10 cellular contexts compared by ENCODE assay signal in the genomic region with DNA sequence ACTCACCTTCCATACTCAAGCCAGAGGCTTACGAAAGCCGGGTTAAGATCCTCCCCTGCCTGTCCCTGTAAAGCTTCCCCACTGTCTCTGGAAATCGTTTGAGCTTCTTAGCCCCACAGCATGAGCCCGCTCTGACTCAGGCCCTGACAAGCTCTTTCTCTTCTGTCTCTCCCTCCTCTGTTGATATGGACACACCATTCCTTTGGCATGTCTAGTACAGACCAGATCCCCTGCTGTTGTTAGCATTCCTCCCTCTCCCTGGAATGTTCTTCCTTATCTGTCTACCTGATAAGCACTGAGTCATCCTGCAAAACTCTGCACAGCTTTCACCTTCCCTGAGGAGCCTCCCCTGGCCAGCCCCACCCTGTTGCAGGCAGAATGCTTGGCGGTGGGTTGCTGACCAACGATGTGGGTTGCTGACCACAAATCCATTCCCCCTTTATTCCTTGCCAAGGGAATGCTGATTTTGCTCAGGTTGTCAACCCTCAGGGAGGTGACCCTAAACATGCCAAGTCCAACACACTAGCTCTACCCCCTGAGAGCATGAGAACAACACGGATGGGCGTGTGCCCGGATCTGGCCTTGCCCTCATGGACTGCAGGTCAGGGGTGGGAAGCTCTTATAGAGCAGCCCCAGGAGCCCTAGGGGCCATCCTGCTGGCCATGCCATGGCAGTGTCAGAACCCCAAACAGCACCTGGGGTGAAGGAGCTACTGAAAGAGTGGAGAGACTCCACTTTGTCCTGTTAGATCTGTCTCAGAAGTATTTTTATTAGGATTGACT. TPM values are rescaled to one million over a fixed set of nuclear protein-coding genes. Genes with fewer than 3 reads are reported as not detected.
DNase-seq lines count a peak whose midpoint lies in the region; ATAC-seq, FAIRE-seq and TF ChIP-seq lines count a peak whose summit lies in the region.
"Not testable (repeated sequence)": the region's sequence is repeated elsewhere in the genome, so short reads cannot be mapped to it uniquely, and the experiment has no call there.
"Had no signal": no experiment of that assay in that cellular context is flagged by ENCODE, and none has a peak within 500 bp of the region (broad histone marks: within the 10 kb centered on the region; RNA-seq: fewer than 3 reads in every experiment).

No MANE protein-coding gene starts in this region.

- not testable (repeated sequence) for TF ChIP-seq RAD21 in A549 (conservative IDR thresholded peaks at IDR 0.05 in 1 of 2, IDR thresholded peaks at IDR 0.05 in 1 of 2); IMR-90 (IDR thresholded peaks at IDR 0.05; ENCODE audit: low read length)

- H3K23ac ChIP-seq in IMR-90 (ENCODE audit: low read depth, low read length) = not testable (repeated sequence)

- H2AK9ac ChIP-seq in IMR-90 (replicated peaks; ENCODE audit: low read depth, low read length, poor library complexity) = not testable (repeated sequence)

- not testable (repeated sequence) for H3K36me3 ChIP-seq in IMR-90 (ENCODE audit: control insufficient read depth, insufficient read depth, low read length); RWPE2 (ENCODE audit: low read depth); body of pancreas (replicated peaks in 1 of 2; ENCODE audit: insufficient read depth in 1 of 2, low read depth in 2 of 2); right lobe of liver; upper lobe of right lung

- ATAC-seq in A549 (peak; percentile 86 to 91), IMR-90 (ENCODE audit: low read depth) (peak; percentile 83), RWPE2 (ENCODE audit: low read depth) (peak; percentile 92), body of pancreas (peak; percentile 68), right cardiac atrium (peak; percentile 28 to 39), right lobe of liver (peak; percentile 16 to 69 (median 35)), omental fat pad (ENCODE audit: low FRiP score) (peak; percentile 92), upper lobe of right lung (peak; percentile 71)

- not testable (repeated sequence) for H3K9me1 ChIP-seq in IMR-90 (ENCODE audit: insufficient read depth, low read length)

- H4K8ac ChIP-seq in IMR-90 (ENCODE audit: low read depth in 2 of 2, low read length in 2 of 2) = peak overlapping the region; percentile 60 to 95; a peak in 1 of 4 replicates

- no CpG with 5 or more reads among the region's 9 CpGs for WGBS in A549 (ENCODE audit: missing lambda C conversion rate)
- no CpG with 5 or more reads among the region's 9 CpGs for WGBS in IMR-90 (ENCODE audit: extremely low coverage in 2 of 2, insufficient read length in 1 of 2), 2 experiments
- WGBS in body of pancreas, 2 donors = no CpG with 5 or more reads among the region's 9 CpGs
- 94% methylated on average over 3 of the region's 9 CpGs for WGBS in right cardiac atrium
- WGBS in right lobe of liver (ENCODE audit: insufficient coverage, low coverage, low lambda C conversion rate, missing lambda C conversion rate) = no CpG with 5 or more reads among the region's 9 CpGs

- FAIRE-seq in A549 (lab: Jason Lieb, UNC) = not testable (repeated sequence)

- H3K18ac ChIP-seq in IMR-90 (ENCODE audit: low read depth, low read length) = not testable (repeated sequence)

- H2AFZ ChIP-seq in IMR-90 (replicated peaks; ENCODE audit: low read length, poor library complexity) = not testable (repeated sequence)

- H3K4me2 ChIP-seq in A549 = 0 out of 3 replicates have a peak overlapping the region, but pooled peaks have one; percentile 21
- H3K4me2 ChIP-seq in IMR-90 (ENCODE audit: low read depth, low read length) = not testable (repeated sequence)

- in situ Hi-C loops in IMR-90 (cut with MboI; ENCODE audit: low sequenced_read_pairs) = not testable (repeated sequence)

- H3K9ac ChIP-seq in IMR-90 (ENCODE audit: low read depth, low read length) = not testable (repeated sequence)

- H2AK5ac ChIP-seq in IMR-90 (ENCODE audit: low read depth, low read length) = peak overlapping the region; percentile 91

- H4K20me1 ChIP-seq in IMR-90 (ENCODE audit: insufficient read depth, low read length) = not testable (repeated sequence)

- peak overlapping the region; percentile 84; the same call in 1 of the 2 replicates for H2BK120ac ChIP-seq in IMR-90 (ENCODE audit: low read depth, low read length)

- H3K27me3 ChIP-seq in IMR-90 (ENCODE audit: control insufficient read depth, insufficient read depth, low read length); RWPE2 (ENCODE audit: insufficient read depth, poor library complexity, severe bottlenecking); body of pancreas; right cardiac atrium (ENCODE audit: control insufficient read depth, insufficient read depth); right lobe of liver; upper lobe of right lung: not testable (repeated sequence)

- CTCF ChIA-PET in A549 (lab: Yijun Ruan, JAX); IMR-90 (lab: Yijun Ruan, JAX): not testable (repeated sequence)

- H3K27ac ChIP-seq in A549 = peak overlapping the region; percentile 73 to 81
- H3K27ac ChIP-seq in IMR-90 (ENCODE audit: insufficient read depth, low read length) = peak overlapping the region; percentile 81
- H3K27ac ChIP-seq in RWPE2 (ENCODE audit: poor library complexity, severe bottlenecking) = peak overlapping the region; percentile 46
- H3K27ac ChIP-seq in body of pancreas; right cardiac atrium (ENCODE audit: low read length); right lobe of liver; upper lobe of right lung: not testable (repeated sequence)

- H3K79me1 ChIP-seq in IMR-90 (ENCODE audit: low read depth in 1 of 2, low read length in 2 of 2) = not testable (repeated sequence)

- not testable (repeated sequence) for H3K4me3 ChIP-seq in A549; IMR-90 (ENCODE audit: insufficient read depth, low read depth, low read length); RWPE2 (ENCODE audit: severe bottlenecking); body of pancreas; right cardiac atrium (ENCODE audit: low read length); right lobe of liver; upper lobe of right lung

- H3K4me1 ChIP-seq in A549 = peaks cover 33% of the 10 kb centered on the region
- H3K4me1 ChIP-seq in IMR-90 (ENCODE audit: control insufficient read depth, insufficient read depth, low read length); RWPE2 (ENCODE audit: insufficient read depth, poor library complexity, severe bottlenecking); body of pancreas; right cardiac atrium (ENCODE audit: control insufficient read depth, insufficient read depth, low read length); right lobe of liver; upper lobe of right lung: not testable (repeated sequence)

- TF ChIP-seq POLR2A in A549 (IDR thresholded peaks at IDR 0.05; ENCODE audit: low read length); IMR-90 (IDR thresholded peaks at IDR 0.05; ENCODE audit: low read depth, low read length); body of pancreas (IDR thresholded peaks at IDR 0.05); right lobe of liver (IDR thresholded peaks at IDR 0.05): not testable (repeated sequence)

- not testable (repeated sequence) for BruUV-seq in IMR-90 (replicated peaks; lab: Mats Ljungman, UMichigan)

- peak overlapping the region; percentile 82; the same call in 1 of the 2 replicates for H2BK20ac ChIP-seq in IMR-90 (ENCODE audit: low read depth, low read length)

- POLR2A ChIA-PET in A549 (lab: Yijun Ruan, JAX); IMR-90 (lab: Charles Lee; ENCODE audit: unreplicated experiment): not testable (repeated sequence)

- peak overlapping the region; percentile 81 for H3K4ac ChIP-seq in IMR-90 (ENCODE audit: low read depth, low read length)

- not testable (repeated sequence) for TF ChIP-seq EP300 in A549 (IDR thresholded peaks at IDR 0.05)

- not testable (repeated sequence) for H3K56ac ChIP-seq in IMR-90 (ENCODE audit: extremely low read depth, insufficient read depth, low read length)

- TF ChIP-seq CTCF in A549 (IDR thresholded peaks at IDR 0.05); IMR-90 (conservative IDR thresholded peaks at IDR 0.05; ENCODE audit: low read depth, low read length); RWPE2 (IDR thresholded peaks at IDR 0.05; ENCODE audit: poor library complexity, severe bottlenecking); body of pancreas (IDR thresholded peaks at IDR 0.05); right lobe of liver (IDR thresholded peaks at IDR 0.05); omental fat pad (IDR thresholded peaks at IDR 0.05); upper lobe of right lung (IDR thresholded peaks at IDR 0.05): not testable (repeated sequence)

- dilution Hi-C loops in IMR-90 (cut with HindIII; ENCODE audit: low sequenced_read_pairs, unreplicated experiment) = not testable (repeated sequence)

- H3K9me3 ChIP-seq in A549; IMR-90 (ENCODE audit: control insufficient read depth, insufficient read depth, low read length); RWPE2 (ENCODE audit: severe bottlenecking); body of pancreas; right cardiac atrium (ENCODE audit: control insufficient read depth, low read length); right lobe of liver; upper lobe of right lung: not testable (repeated sequence)

- H2BK5ac ChIP-seq in IMR-90 (ENCODE audit: low read depth, low read length, poor library complexity, severe bottlenecking) = peak overlapping the region; percentile 81

- H3K14ac ChIP-seq in IMR-90 (replicated peaks; ENCODE audit: low read depth, low read length) = not testable (repeated sequence)

- not testable (repeated sequence) for DNase-seq in A549 (ENCODE audit: low read depth in 1 of 2, low spot score in 1 of 2); IMR-90; RWPE2 (ENCODE audit: low spot score); body of pancreas; right cardiac atrium; right lobe of liver; omental fat pad (ENCODE audit: low spot score); upper lobe of right lung

- intact Hi-C loops in IMR-90 (cut with micrococcal nuclease); body of pancreas (cut with DNase I); right cardiac atrium (cut with DNase I); right lobe of liver (cut with DNase I); upper lobe of right lung (cut with DNase I): not testable (repeated sequence)

- peak overlapping the region; percentile 92; the same call in 1 of the 2 replicates for H4K5ac ChIP-seq in IMR-90 (ENCODE audit: low read depth, low read length)

- H4K91ac ChIP-seq in IMR-90 (ENCODE audit: insufficient read depth, low read depth, low read length) = peak overlapping the region; percentile 86; the same call in 1 of the 2 replicates

- peak overlapping the region; percentile 74; the same call in 1 of the 3 replicates for H2BK15ac ChIP-seq in IMR-90 (ENCODE audit: low read depth, low read length)

RNA-seq across cellular contexts. Expression of a gene that starts 21.1 kb away (rescaled TPM):
- polyA plus RNA-seq in A549 (2011; rRNA removed) = 7.5 and 8.1 TPM in 2 replicates
- polyA plus RNA-seq in A549 (2012; cell fraction: cytosol; rRNA removed) = 6.5 and 9.0 TPM in 2 replicates
- polyA plus RNA-seq in A549 (2012; cell fraction: nucleus; rRNA removed) = 17.5 and 22.6 TPM in 2 replicates
- 35.3 to 42.3 TPM (median 38.8 TPM) in 3 replicates for polyA plus RNA-seq in A549 (2017; fragmentation: RNase III; extraction: RNeasy Plus Mini Kit Qiagen cat#74134 plus additional on column Dnase treatment)
- polyA minus RNA-seq in A549 (2011; rRNA and poly(A)+ RNA removed) = 9.6 and 10.5 TPM in 2 replicates
- 0.83 and 0.90 TPM in 2 replicates for total RNA-seq in IMR-90 (2012; rRNA removed)
- polyA plus RNA-seq in IMR-90 (2012; rRNA removed) = 1.1 and 1.3 TPM in 2 replicates
- 0.46 and 0.56 TPM in 2 replicates for polyA plus RNA-seq in IMR-90 (2012; cell fraction: cytosol; rRNA removed)
- 2.2 and 4.2 TPM in 2 replicates for polyA plus RNA-seq in IMR-90 (2012; cell fraction: nucleus; rRNA removed; ENCODE audit: low replicate concordance)
- total RNA-seq in body of pancreas = not detected
- 1 to 10 TPM in 1 of 4 donors, under 1 TPM in 3; 0.62 to 1.3 (median 0.80) TPM for total RNA-seq in right cardiac atrium
- polyA plus RNA-seq in right cardiac atrium = 0.27 TPM
- 1 to 10 TPM in 2 of 6 experiments, under 1 TPM in 4; 0.38 to 1.7 (median 0.72) TPM for total RNA-seq in right lobe of liver
- 100 to 1,000 TPM in 2 of 4 donors, 10 to 100 TPM in 1, 1 to 10 TPM in 1; 1.3 to 183 (median 117) TPM for total RNA-seq in omental fat pad
- 39.5 TPM for total RNA-seq in upper lobe of right lung
- total RNA-seq: CD8-positive, alpha-beta memory T cell; H1 had no signal
- polyA plus RNA-seq: CD8-positive, alpha-beta memory T cell had no signal

RNA-seq across cellular contexts. Expression of a gene that starts 28.7 kb away (rescaled TPM):
- polyA plus RNA-seq in A549 (2011; rRNA removed) (not detected in 2 replicates), A549 (2017; fragmentation: RNase III; extraction: RNeasy Plus Mini Kit Qiagen cat#74134 plus additional on column Dnase treatment) (1.1 TPM in 1 of 3 replicates, not detected in the others), IMR-90 (2012; rRNA removed) (not detected in 2 replicates), right cardiac atrium (not detected)
- polyA plus RNA-seq in A549 (2012; cell fraction: cytosol; rRNA removed) = 0.44 TPM in 1 of 2 replicates, not detected in the other
- not detected in 2 replicates for polyA plus RNA-seq in A549 (2012; cell fraction: nucleus; rRNA removed)
- not detected in 2 replicates for polyA minus RNA-seq in A549 (2011; rRNA and poly(A)+ RNA removed)
- total RNA-seq in IMR-90 (2012; rRNA removed) (not detected in 2 replicates), body of pancreas (not detected), right cardiac atrium (not detected), right lobe of liver (not detected), omental fat pad (not detected), upper lobe of right lung (not detected)
- polyA plus RNA-seq in IMR-90 (2012; cell fraction: cytosol; rRNA removed) = not detected in 2 replicates
- polyA plus RNA-seq in IMR-90 (2012; cell fraction: nucleus; rRNA removed; ENCODE audit: low replicate concordance) = not detected in 2 replicates
- total RNA-seq: CD8-positive, alpha-beta memory T cell; H1 had no signal
- polyA plus RNA-seq: CD8-positive, alpha-beta memory T cell; H1 had no signal

Comparison
In these comparisons a context has a peak if more than half of its experiments do, and no peak if none do; other contexts are left out.
1. ATAC-seq: peak in every context shown above with its lines; median percentile 92 in RWPE2; 92 in omental fat pad; 88 in A549; 83 in IMR-90; 71 in upper lobe of right lung; 68 in body of pancreas; 35 in right lobe of liver; 34 in right cardiac atrium.